In the genomic region with DNA sequence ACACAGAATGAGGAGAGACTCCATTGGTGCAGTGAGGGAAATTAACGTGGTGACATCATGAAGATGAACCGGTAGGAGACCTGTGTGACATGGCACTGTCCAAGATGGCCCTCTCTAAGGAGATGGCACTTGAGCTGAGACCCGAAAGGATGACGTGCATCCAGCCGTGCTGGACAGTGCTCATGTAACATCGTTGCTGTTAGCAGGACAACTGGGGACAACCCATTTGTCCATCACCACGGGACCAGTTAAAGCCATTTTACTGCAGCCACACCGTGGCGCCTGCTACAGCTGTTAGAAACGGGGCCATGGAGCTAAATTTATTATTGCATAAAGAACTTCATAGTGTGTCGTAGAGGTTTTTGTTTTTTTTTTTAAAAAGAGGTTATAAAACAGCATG, we compare ENCODE assay signal across 20 cellular contexts.
"Had no signal": no experiment of that assay in that cellular context is flagged by ENCODE, and none has a peak within 500 bp of the region (broad histone marks: within the 10 kb centered on the region; RNA-seq: fewer than 3 reads in every experiment).

No MANE protein-coding gene starts in this region.

- H3K4me3 ChIP-seq: K562 had no signal

- FAIRE-seq: K562, RCC 7860 had no signal

- H3K9me3 ChIP-seq: SK-N-SH had no signal

- H3K27ac ChIP-seq: KMS-11 had no signal

- DNase-seq: Kasumi-1, MM.1S, NCI-H1092 treated with DMSO at 0.1 percent for 48 hours, NCI-H1436, NCI-H187, NCI-H2029, NCI-H2081 treated with DMSO at 0.1 percent for 48 hours, NCI-H2171, NCI-H226, NCI-H446, NCI-H510A, NCI-H524 treated with DMSO at 0.1 percent for 48 hours, NCI-H69, NCI-H774, RPMI8226, SHP77, SK-N-SH had no signal

- ATAC-seq: K562 had no signal
